8 cellular contexts compared by ENCODE assay signal in genomic region chr12:12992418-12993175, GRCh38. TPM values are rescaled to one million over a fixed set of nuclear protein-coding genes. Genes with fewer than 3 reads are reported as not detected.
A peak's percentile ranks its signal among the peaks of the same experiment; 100 is the strongest.
DNase-seq lines count a peak whose midpoint lies in the region; TF ChIP-seq lines count a peak whose summit lies in the region.

No MANE protein-coding gene starts in this region.

- no peaks in the 10 kb centered on the region for H3K27me3 ChIP-seq in mucosa of rectum (ENCODE audit: control insufficient read depth in 2 of 2, insufficient read depth in 2 of 2, low read length in 2 of 2)

- peaks cover 10% of the 10 kb centered on the region in 2 donors for H3K36me3 ChIP-seq in mucosa of rectum (ENCODE audit: control insufficient read depth in 2 of 2, insufficient read depth in 2 of 2, low read length in 2 of 2)

- DNase-seq in AG09309 (ENCODE audit: low read depth) (peak; percentile 87), LHCN-M2 (ENCODE audit: low read depth) (peak; percentile 86), dedifferentiated amniotic fluid mesenchymal stem cell (ENCODE audit: extremely low spot score) (peak; percentile 76), cerebellum (ENCODE audit: low spot score) (no peak), NCI-H1436 (lab: John Stamatoyannopoulos, UW) (no peak), RKO (ENCODE audit: low spot score) (no peak), KG1 (lab: John Stamatoyannopoulos, UW) (no peak)

- H3K4me1 ChIP-seq in mucosa of rectum (ENCODE audit: control insufficient read depth in 2 of 2, insufficient read depth in 2 of 2, low read length in 2 of 2) = peaks cover 5 to 13% of the 10 kb centered on the region in 2 donors

- H3K9ac ChIP-seq in mucosa of rectum (ENCODE audit: low read depth in 1 of 2, low read length in 2 of 2) = peak overlapping the region in 1 of 2 donors; percentile 14

- H3K4me3 ChIP-seq in AG09309 (ENCODE audit: control insufficient read depth, low read depth, low read length) = peak overlapping the region; percentile 20
- no peak overlapping the region for H3K4me3 ChIP-seq in mucosa of rectum (ENCODE audit: low read length in 2 of 2)

- H3K9me3 ChIP-seq in mucosa of rectum (ENCODE audit: control insufficient read depth in 2 of 2, low read length in 2 of 2) = no peaks in the 10 kb centered on the region

- no peak for TF ChIP-seq CTCF in AG09309 (IDR thresholded peaks at IDR 0.05; ENCODE audit: control insufficient read depth, insufficient read depth, low read depth, low read length, missing control alignments)

- H3K27ac ChIP-seq in mucosa of rectum (ENCODE audit: low read depth in 2 of 2, low read length in 2 of 2) = peak overlapping the region; percentile 57 to 61

RNA-seq across cellular contexts. Expression of gene HEBP1, which starts 7.5 kb away (rescaled TPM):
- total RNA-seq in LHCN-M2 (2014; rRNA removed) = 7.7 and 8.0 TPM in 2 replicates
- 72.8 TPM for polyA plus RNA-seq in LHCN-M2 (2012)
- total RNA-seq in cerebellum = 4.5 TPM

RNA-seq across cellular contexts. Expression of gene GPRC5D, which starts 40.6 kb away (rescaled TPM):
- total RNA-seq in LHCN-M2 (2014; rRNA removed) (not detected in 2 replicates), cerebellum (not detected)
- not detected for polyA plus RNA-seq in LHCN-M2 (2012)

RNA-seq across cellular contexts. Expression of gene FAM234B, which starts 51.6 kb away (rescaled TPM):
- total RNA-seq in LHCN-M2 (2014; rRNA removed) (9.1 and 9.2 TPM in 2 replicates), cerebellum (24.8 TPM)
- polyA plus RNA-seq in LHCN-M2 (2012) = 3.7 TPM

Comparison
In these comparisons a context has a peak if more than half of its experiments do, and no peak if none do; other contexts are left out.
1. DNase-seq: peak in AG09309 (single experiment), LHCN-M2 (single experiment) and dedifferentiated amniotic fluid mesenchymal stem cell (single experiment); none in cerebellum (single experiment), NCI-H1436 (single experiment), RKO (single experiment) and KG1 (single experiment).